22 cellular contexts compared by ENCODE assay signal in the genomic region with DNA sequence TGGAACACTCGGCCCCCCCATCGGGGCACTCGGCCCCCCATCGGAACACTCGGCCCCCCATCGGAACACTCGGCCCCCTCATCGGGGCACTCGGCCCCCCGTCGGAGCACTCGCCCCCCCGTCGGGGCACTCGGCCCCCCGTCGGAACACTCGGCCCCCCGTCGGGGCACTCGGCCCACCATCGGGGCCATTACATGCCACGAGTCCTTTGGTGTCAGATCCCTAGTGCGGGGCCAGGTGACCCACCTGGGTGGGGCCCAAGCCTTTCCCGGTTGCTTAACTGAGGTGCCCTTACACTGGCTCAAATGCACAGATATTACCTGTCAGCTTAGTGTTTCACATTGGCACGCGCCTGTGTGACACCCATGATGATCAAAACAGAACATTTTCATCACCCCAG.
"Had no signal": no experiment of that assay in that cellular context is flagged by ENCODE, and none has a peak within 500 bp of the region (broad histone marks: within the 10 kb centered on the region; RNA-seq: fewer than 3 reads in every experiment).

No MANE protein-coding gene starts in this region.

- H3K4me1 ChIP-seq: pancreas, psoas muscle, testis, thyroid gland, transverse colon had no signal

- H3K27ac ChIP-seq: heart left ventricle, left ventricle myocardium inferior, pancreas, psoas muscle, stomach, testis, thyroid gland, transverse colon, upper lobe of left lung had no signal

- ATAC-seq: heart left ventricle; mucosa of descending colon; naive thymus-derived CD4-positive, alpha-beta T cell; natural killer cell treated with Interleukin-12 subunit alpha and Interleukin-12 subunit beta and Interleukin-15 and Interleukin-18, amount 100 ng/mL, for 72 hours; pancreas; psoas muscle; stimulated activated naive B cell treated with anti-CD40 and anti-IgM and Interleukin-4, amounts not matched to agents 10 μg/mL and 1 μg/mL and 100 μg/mL, for 72 hours; stimulated activated naive CD8-positive, alpha-beta T cell treated with anti-CD3 and anti-CD28 coated beads, Interleukin-15, Interleukin-2, amounts not matched to agents 100 U/mL and 50 U/mL, for 24 hours had no signal

- H3K4me3 ChIP-seq: heart left ventricle, left ventricle myocardium inferior, mucosa of descending colon, pancreas, psoas muscle, smooth muscle cell, stomach, testis, thyroid gland, transverse colon, upper lobe of left lung had no signal

- DNase-seq: heart left ventricle; immature natural killer cell; kidney; left ventricle myocardium inferior; midbrain; mucosa of descending colon; naive thymus-derived CD4-positive, alpha-beta T cell; psoas muscle; stimulated activated CD4-positive, alpha-beta T cell treated with anti-CD3 and anti-CD28 coated beads, Interleukin-12 subunit alpha, Interleukin-12 subunit beta, amount 100 ng/mL, for 4 hours; stimulated activated CD4-positive, alpha-beta T cell treated with anti-CD3 and anti-CD28 coated beads, Interleukin-15, amount 100 ng/mL, for 24 hours; stimulated activated CD4-positive, alpha-beta T cell treated with anti-CD3 and anti-CD28 coated beads, Interleukin-2, amount 100 ng/mL, for 24 hours; stimulated activated CD4-positive, alpha-beta T cell treated with anti-CD3 and anti-CD28 coated beads, Interleukin-4, amount 100 ng/mL, for 1 hour; stimulated activated naive B cell treated with anti-CD40 and anti-IgM and Interleukin-4, amounts not matched to agents 10 μg/mL and 1 μg/mL and 100 μg/mL, for 72 hours; stimulated activated naive CD8-positive, alpha-beta T cell treated with anti-CD3 and anti-CD28 coated beads, Interleukin-15, Interleukin-2, amounts not matched to agents 100 U/mL and 50 U/mL, for 24 hours; stomach; testis; thyroid gland; transverse colon; upper lobe of left lung had no signal

- H3K27me3 ChIP-seq: pancreas, testis had no signal

- H3K9me3 ChIP-seq: heart left ventricle, left ventricle myocardium inferior, mucosa of descending colon, pancreas, psoas muscle, stomach, testis, thyroid gland, transverse colon, upper lobe of left lung had no signal

- H3K4me2 ChIP-seq: smooth muscle cell had no signal
